Comparison of ENCODE assay signal across 3 cellular contexts in the genomic region with DNA sequence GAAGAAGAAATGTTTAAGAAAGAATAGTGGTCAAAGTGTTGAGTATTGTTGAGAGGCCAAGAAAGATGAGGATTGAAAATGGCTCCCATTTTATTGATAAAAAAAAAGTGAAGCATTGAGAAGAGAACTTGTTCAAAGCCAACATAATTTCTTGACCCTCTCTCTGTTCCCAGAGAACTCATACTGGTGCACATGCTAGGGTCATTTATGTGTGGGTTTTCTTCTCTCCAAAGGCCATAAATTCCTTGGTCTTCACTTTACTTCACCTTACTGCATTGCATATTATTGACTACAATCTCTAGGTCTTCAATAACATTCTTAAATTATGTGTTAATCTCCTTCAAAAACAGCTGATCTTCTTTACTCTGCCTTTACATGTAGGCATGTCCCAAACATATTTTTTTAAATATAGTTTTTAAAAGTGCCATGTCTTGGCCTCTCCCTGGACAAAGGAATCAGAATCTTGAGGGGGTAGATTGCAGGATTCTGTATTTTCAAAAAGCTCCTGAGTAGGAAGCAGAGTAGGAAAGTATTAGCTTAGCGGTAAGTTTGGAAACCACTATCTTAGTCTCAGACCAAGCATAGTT.
A peak's percentile ranks its signal among the peaks of the same experiment; 100 is the strongest.
TF ChIP-seq lines count a peak whose summit lies in the region.

No MANE protein-coding gene starts in this region.

TF ChIP-seq in HCT116, 20 proteins besides CTCF, POLR2A, EP300 and RAD21:
- TF ChIP-seq TCF7L2 (IDR thresholded peaks at IDR 0.05; ENCODE audit: borderline replicate concordance, extremely low read depth, insufficient read depth, insufficient read length) (no peak), ZNF274 (IDR thresholded peaks at IDR 0.05; ENCODE audit: low read depth, low read length) (peak; percentile 84), ELF1 (IDR thresholded peaks at IDR 0.05; ENCODE audit: borderline replicate concordance, low read depth) (no peak), CBX3 (IDR thresholded peaks at IDR 0.05; ENCODE audit: low read depth) (no peak), EZH2phosphoT487 (IDR thresholded peaks at IDR 0.05; ENCODE audit: borderline replicate concordance) (no peak), FOSL1 (IDR thresholded peaks at IDR 0.05; ENCODE audit: low read depth) (no peak)

TF ChIP-seq in neural cell, 6 proteins besides CTCF, POLR2A, EP300 and RAD21:
- TF ChIP-seq POLR2AphosphoS5 (IDR thresholded peaks at IDR 0.05) (no peak), EZH2 (IDR thresholded peaks at IDR 0.05; ENCODE audit: borderline replicate concordance, insufficient read depth, low read length, poor library complexity, severe bottlenecking) (no peak), MXI1 (conservative IDR thresholded peaks at IDR 0.05; ENCODE audit: poor library complexity, severe bottlenecking) (no peak), SMC3 (conservative IDR thresholded peaks at IDR 0.05; ENCODE audit: poor library complexity) (no peak)

TF ChIP-seq in HEK293T, 16 proteins besides CTCF, POLR2A, EP300 and RAD21 (continued from another document):
- no peak for TF ChIP-seq L3MBTL2 (conservative IDR thresholded peaks at IDR 0.05)
TF ChIP-seq in HEK293T: peak in this region for 0.
